ENCODE assay signal across 2 cellular contexts in the genomic region with DNA sequence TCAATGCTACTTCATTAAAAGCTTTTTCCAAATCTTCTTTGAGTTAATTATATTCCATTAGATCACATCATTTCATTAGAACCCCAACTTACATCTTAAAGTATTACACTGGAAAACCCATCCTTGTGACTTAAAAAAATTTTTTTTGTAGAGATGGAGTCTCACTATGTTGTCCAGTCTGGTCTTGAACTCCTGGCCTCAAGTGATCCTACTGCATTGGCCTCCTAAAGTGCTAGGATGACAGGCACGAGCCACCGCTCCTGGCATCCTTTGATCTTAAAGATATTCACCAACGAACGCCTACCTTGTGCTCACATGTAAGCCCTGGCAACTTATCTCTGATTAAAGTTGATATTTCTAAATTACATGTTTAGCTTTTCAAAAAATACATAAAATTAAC.
A peak's percentile ranks its signal among the peaks of the same experiment; 100 is the strongest.
TF ChIP-seq lines count a peak whose summit lies in the region.

No MANE protein-coding gene starts in this region.

TF ChIP-seq in IMR-90, 13 proteins besides CTCF, POLR2A, EP300 and RAD21:
- no peak for TF ChIP-seq BHLHE40 (IDR thresholded peaks at IDR 0.05; ENCODE audit: low read depth, low read length)
- TF ChIP-seq, protein P1, sequence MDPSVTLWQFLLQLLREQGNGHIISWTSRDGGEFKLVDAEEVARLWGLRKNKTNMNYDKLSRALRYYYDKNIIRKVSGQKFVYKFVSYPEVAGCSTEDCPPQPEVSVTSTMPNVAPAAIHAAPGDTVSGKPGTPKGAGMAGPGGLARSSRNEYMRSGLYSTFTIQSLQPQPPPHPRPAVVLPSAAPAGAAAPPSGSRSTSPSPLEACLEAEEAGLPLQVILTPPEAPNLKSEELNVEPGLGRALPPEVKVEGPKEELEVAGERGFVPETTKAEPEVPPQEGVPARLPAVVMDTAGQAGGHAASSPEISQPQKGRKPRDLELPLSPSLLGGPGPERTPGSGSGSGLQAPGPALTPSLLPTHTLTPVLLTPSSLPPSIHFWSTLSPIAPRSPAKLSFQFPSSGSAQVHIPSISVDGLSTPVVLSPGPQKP (IDR thresholded peaks at IDR 0.05; ENCODE audit: borderline replicate concordance, low read depth, low read length) = no peak
- TF ChIP-seq SMC3 (IDR thresholded peaks at IDR 0.05; ENCODE audit: low read depth, low read length) = no peak
- no peak for TF ChIP-seq NFE2L2 (IDR thresholded peaks at IDR 0.05; ENCODE audit: low read depth, low read length)
- no peak for TF ChIP-seq MXI1 (IDR thresholded peaks at IDR 0.05; ENCODE audit: borderline replicate concordance, low read depth, low read length)
- no peak for TF ChIP-seq CEBPB (IDR thresholded peaks at IDR 0.05; ENCODE audit: low read depth, low read length)
- no peak for TF ChIP-seq FOS (IDR thresholded peaks at IDR 0.05; ENCODE audit: low read depth, low read length)
- TF ChIP-seq MAFK (IDR thresholded peaks at IDR 0.05; ENCODE audit: low read depth, low read length) = no peak
- TF ChIP-seq CHD1 (IDR thresholded peaks at IDR 0.05; ENCODE audit: low read depth, low read length) = no peak
- no peak for TF ChIP-seq MAZ (IDR thresholded peaks at IDR 0.05; ENCODE audit: borderline replicate concordance, low read depth, low read length)
- TF ChIP-seq, protein P2, sequence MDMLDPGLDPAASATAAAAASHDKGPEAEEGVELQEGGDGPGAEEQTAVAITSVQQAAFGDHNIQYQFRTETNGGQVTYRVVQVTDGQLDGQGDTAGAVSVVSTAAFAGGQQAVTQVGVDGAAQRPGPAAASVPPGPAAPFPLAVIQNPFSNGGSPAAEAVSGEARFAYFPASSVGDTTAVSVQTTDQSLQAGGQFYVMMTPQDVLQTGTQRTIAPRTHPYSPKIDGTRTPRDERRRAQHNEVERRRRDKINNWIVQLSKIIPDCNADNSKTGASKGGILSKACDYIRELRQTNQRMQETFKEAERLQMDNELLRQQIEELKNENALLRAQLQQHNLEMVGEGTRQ (IDR thresholded peaks at IDR 0.05; ENCODE audit: low read depth, low read length) = no peak
TF ChIP-seq in IMR-90: peak in this region for 0.

TF ChIP-seq in WTC11, 78 proteins besides CTCF, POLR2A, EP300 and RAD21:
- TF ChIP-seq TEAD1 (CRISPR knock-in tag; IDR thresholded peaks at IDR 0.05) (no peak), ZNF121 (CRISPR knock-in tag; IDR thresholded peaks at IDR 0.05) (peak; percentile 66; the same call in 1 of the 2 replicates), ZNF263 (CRISPR knock-in tag; IDR thresholded peaks at IDR 0.05; ENCODE audit: low read depth) (no peak), FOXJ3 (CRISPR knock-in tag; IDR thresholded peaks at IDR 0.05; ENCODE audit: borderline replicate concordance) (no peak)
